ENCODE assay signal across 9 cellular contexts in genomic region chr12:107318554-107318803, GRCh38.
DNase-seq lines count a peak whose midpoint lies in the region; ATAC-seq, FAIRE-seq and TF ChIP-seq lines count a peak whose summit lies in the region.
"Had no signal": no experiment of that assay in that cellular context is flagged by ENCODE, and none has a peak within 500 bp of the region (broad histone marks: within the 10 kb centered on the region; RNA-seq: fewer than 3 reads in every experiment).

No MANE protein-coding gene starts in this region.

- ATAC-seq in SK-N-SH treated with all-trans-retinoic acid at 6 μM for 48 hours, result no peak; the same call in 2 of the 3 replicates

- no peaks in the 10 kb centered on the region for H4K20me1 ChIP-seq in SK-N-SH (ENCODE audit: insufficient read depth)

- in situ Hi-C loops in astrocyte of the spinal cord (cut with HindIII; ENCODE audit: low sequenced_read_pairs), result no loop called here

- 4% methylated on average over 10 of the region's 19 CpGs for WGBS in SK-N-SH (ENCODE audit: low lambda C conversion rate)

- H3K9ac ChIP-seq in SK-N-SH (no peak overlapping the region), kidney (ENCODE audit: low read length in 2 of 2) (no peak overlapping the region), stomach smooth muscle (ENCODE audit: low read length in 2 of 2) (no peak overlapping the region)

- TF ChIP-seq RAD21 in SK-N-SH (IDR thresholded peaks at IDR 0.05; ENCODE audit: low read length), result no peak

- peaks cover 17% of the 10 kb centered on the region; the same call in 1 of the 2 replicates for H3K27me3 ChIP-seq in SK-N-SH (ENCODE audit: insufficient read depth)
- peaks cover 30 to 59% of the 10 kb centered on the region in 2 donors for H3K27me3 ChIP-seq in stomach smooth muscle (ENCODE audit: control insufficient read depth in 1 of 2, insufficient read depth in 2 of 2, low read length in 2 of 2)

- peak overlapping the region; percentile 88 for H3K4me2 ChIP-seq in SK-N-SH

- H2AFZ ChIP-seq in SK-N-SH (ENCODE audit: low read depth), result peak overlapping the region; percentile 81

- no peaks in the 10 kb centered on the region for H3K36me3 ChIP-seq in SK-N-SH (replicated peaks in 1 of 2; ENCODE audit: control insufficient read depth in 1 of 2, insufficient read depth in 2 of 2, low read length in 1 of 2)
- no peaks in the 10 kb centered on the region for H3K36me3 ChIP-seq in kidney (ENCODE audit: control insufficient read depth in 1 of 2, insufficient read depth in 2 of 2, low read length in 2 of 2)
- H3K36me3 ChIP-seq in stomach smooth muscle (ENCODE audit: control insufficient read depth in 2 of 2, insufficient read depth in 2 of 2, low read length in 2 of 2), result no peaks in the 10 kb centered on the region

- intact Hi-C loops in kidney (cut with DNase I), result no loop called here

- H3K4me1 ChIP-seq in SK-N-SH (ENCODE audit: control insufficient read depth in 1 of 2, insufficient read depth in 2 of 2, low read depth in 1 of 2, low read length in 1 of 2) (peaks cover 0 to 24% of the 10 kb centered on the region in 2 experiments; a peak in 1 of 4 replicates), kidney (ENCODE audit: control insufficient read depth in 1 of 2, insufficient read depth in 1 of 2, low read depth in 1 of 2, low read length in 2 of 2) (peaks cover 0 to 16% of the 10 kb centered on the region in 2 donors), stomach smooth muscle (ENCODE audit: control insufficient read depth, insufficient read depth, low read length) (peaks cover 24% of the 10 kb centered on the region)

- POLR2A ChIA-PET in SK-N-SH (lab: Yijun Ruan, JAX), result interaction anchor here (1.9 kb wide), 1 partner anchor 80 kb away, joined by 4 read pairs; no protein-coding TSS in a partner anchor

- H3K27ac ChIP-seq in SK-N-SH (ENCODE audit: low read depth in 2 of 2, low read length in 1 of 2) (no peak overlapping the region), kidney (ENCODE audit: low read depth in 2 of 2, low read length in 2 of 2) (no peak overlapping the region), stomach smooth muscle (ENCODE audit: low read length) (no peak overlapping the region)

- H3K4me3 ChIP-seq in SK-N-SH (ENCODE audit: low read depth in 2 of 2, low read length in 1 of 2), result peak overlapping the region; percentile 46 to 69
- peak overlapping the region; percentile 52 for H3K4me3 ChIP-seq in astrocyte of the spinal cord (ENCODE audit: low read depth, low read length)
- peak overlapping the region; percentile 21 to 62 for H3K4me3 ChIP-seq in kidney (ENCODE audit: low read length in 2 of 2)
- peak overlapping the region; percentile 27 to 49 for H3K4me3 ChIP-seq in stomach smooth muscle (ENCODE audit: low read length in 2 of 2)

- H3K9me3 ChIP-seq in SK-N-SH, result no peaks in the 10 kb centered on the region
- H3K9me3 ChIP-seq in kidney (ENCODE audit: control insufficient read depth in 1 of 2, low read length in 2 of 2), result no peaks in the 10 kb centered on the region
- H3K9me3 ChIP-seq in stomach smooth muscle (ENCODE audit: control insufficient read depth in 2 of 2, low read length in 2 of 2), result peaks cover 0 to 3% of the 10 kb centered on the region in 2 donors

- no peaks in the 10 kb centered on the region for H3F3A ChIP-seq in SK-N-SH (replicated peaks; ENCODE audit: insufficient read depth)

- TF ChIP-seq CTCF in SK-N-SH (IDR thresholded peaks at IDR 0.05) (no peak), astrocyte of the spinal cord (IDR thresholded peaks at IDR 0.05; ENCODE audit: low read depth, low read length) (no peak), kidney (IDR thresholded peaks at IDR 0.05; ENCODE audit: borderline replicate concordance, extremely low read depth, insufficient read depth) (no peak)

- TF ChIP-seq EP300 in SK-N-SH (IDR thresholded peaks at IDR 0.05; ENCODE audit: borderline replicate concordance in 1 of 2, low read depth in 1 of 2, low read length in 1 of 2), result no peak

- CTCF ChIA-PET in SK-N-SH (lab: Yijun Ruan, JAX), result interaction anchor here (0.7 to 7.2 kb wide), 14 partner anchors 13 to 292 kb away, joined by 3 to 52 read pairs (median 4); no protein-coding TSS in a partner anchor

- DNase-seq in SK-N-SH, result no peak
- DNase-seq in astrocyte of the spinal cord (ENCODE audit: low read depth, low spot score), result no peak
- DNase-seq in kidney, result no peak
- no peak for DNase-seq in effector CD4-positive, alpha-beta T cell
- DNase-seq in SK-N-DZ (ENCODE audit: low spot score), result no peak
- DNase-seq in SKM-1 (lab: John Stamatoyannopoulos, UW; ENCODE audit: unreplicated experiment), result no peak

- H3K79me2 ChIP-seq in SK-N-SH (ENCODE audit: insufficient read depth), result no peaks in the 10 kb centered on the region

- no peaks in the 10 kb centered on the region for H3K9me2 ChIP-seq in SK-N-SH

- no peak for FAIRE-seq in kidney (lab: Jason Lieb, UNC)
- FAIRE-seq: A204.1 had no signal

TF ChIP-seq in SK-N-SH, 30 proteins besides CTCF, POLR2A, EP300 and RAD21 (continues in another document):
- TF ChIP-seq, protein P1, sequence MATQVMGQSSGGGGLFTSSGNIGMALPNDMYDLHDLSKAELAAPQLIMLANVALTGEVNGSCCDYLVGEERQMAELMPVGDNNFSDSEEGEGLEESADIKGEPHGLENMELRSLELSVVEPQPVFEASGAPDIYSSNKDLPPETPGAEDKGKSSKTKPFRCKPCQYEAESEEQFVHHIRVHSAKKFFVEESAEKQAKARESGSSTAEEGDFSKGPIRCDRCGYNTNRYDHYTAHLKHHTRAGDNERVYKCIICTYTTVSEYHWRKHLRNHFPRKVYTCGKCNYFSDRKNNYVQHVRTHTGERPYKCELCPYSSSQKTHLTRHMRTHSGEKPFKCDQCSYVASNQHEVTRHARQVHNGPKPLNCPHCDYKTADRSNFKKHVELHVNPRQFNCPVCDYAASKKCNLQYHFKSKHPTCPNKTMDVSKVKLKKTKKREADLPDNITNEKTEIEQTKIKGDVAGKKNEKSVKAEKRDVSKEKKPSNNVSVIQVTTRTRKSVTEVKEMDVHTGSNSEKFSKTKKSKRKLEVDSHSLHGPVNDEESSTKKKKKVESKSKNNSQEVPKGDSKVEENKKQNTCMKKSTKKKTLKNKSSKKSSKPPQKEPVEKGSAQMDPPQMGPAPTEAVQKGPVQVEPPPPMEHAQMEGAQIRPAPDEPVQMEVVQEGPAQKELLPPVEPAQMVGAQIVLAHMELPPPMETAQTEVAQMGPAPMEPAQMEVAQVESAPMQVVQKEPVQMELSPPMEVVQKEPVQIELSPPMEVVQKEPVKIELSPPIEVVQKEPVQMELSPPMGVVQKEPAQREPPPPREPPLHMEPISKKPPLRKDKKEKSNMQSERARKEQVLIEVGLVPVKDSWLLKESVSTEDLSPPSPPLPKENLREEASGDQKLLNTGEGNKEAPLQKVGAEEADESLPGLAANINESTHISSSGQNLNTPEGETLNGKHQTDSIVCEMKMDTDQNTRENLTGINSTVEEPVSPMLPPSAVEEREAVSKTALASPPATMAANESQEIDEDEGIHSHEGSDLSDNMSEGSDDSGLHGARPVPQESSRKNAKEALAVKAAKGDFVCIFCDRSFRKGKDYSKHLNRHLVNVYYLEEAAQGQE (IDR thresholded peaks at IDR 0.05; ENCODE audit: low read depth, low read length), result no peak
- TF ChIP-seq, protein P2, sequence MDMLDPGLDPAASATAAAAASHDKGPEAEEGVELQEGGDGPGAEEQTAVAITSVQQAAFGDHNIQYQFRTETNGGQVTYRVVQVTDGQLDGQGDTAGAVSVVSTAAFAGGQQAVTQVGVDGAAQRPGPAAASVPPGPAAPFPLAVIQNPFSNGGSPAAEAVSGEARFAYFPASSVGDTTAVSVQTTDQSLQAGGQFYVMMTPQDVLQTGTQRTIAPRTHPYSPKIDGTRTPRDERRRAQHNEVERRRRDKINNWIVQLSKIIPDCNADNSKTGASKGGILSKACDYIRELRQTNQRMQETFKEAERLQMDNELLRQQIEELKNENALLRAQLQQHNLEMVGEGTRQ (IDR thresholded peaks at IDR 0.05; ENCODE audit: borderline replicate concordance, low read depth, low read length), result no peak

TF ChIP-seq in SK-N-SH treated with all-trans-retinoic acid at 6 μM for 48 hours, 23 proteins besides CTCF, POLR2A, EP300 and RAD21 (continues in another document):
- TF ChIP-seq, protein P3, sequence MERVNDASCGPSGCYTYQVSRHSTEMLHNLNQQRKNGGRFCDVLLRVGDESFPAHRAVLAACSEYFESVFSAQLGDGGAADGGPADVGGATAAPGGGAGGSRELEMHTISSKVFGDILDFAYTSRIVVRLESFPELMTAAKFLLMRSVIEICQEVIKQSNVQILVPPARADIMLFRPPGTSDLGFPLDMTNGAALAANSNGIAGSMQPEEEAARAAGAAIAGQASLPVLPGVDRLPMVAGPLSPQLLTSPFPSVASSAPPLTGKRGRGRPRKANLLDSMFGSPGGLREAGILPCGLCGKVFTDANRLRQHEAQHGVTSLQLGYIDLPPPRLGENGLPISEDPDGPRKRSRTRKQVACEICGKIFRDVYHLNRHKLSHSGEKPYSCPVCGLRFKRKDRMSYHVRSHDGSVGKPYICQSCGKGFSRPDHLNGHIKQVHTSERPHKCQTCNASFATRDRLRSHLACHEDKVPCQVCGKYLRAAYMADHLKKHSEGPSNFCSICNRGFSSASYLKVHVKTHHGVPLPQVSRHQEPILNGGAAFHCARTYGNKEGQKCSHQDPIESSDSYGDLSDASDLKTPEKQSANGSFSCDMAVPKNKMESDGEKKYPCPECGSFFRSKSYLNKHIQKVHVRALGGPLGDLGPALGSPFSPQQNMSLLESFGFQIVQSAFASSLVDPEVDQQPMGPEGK (CRISPR knock-in tag; IDR thresholded peaks at IDR 0.05; ENCODE audit: borderline replicate concordance), result no peak
- TF ChIP-seq, protein P4, sequence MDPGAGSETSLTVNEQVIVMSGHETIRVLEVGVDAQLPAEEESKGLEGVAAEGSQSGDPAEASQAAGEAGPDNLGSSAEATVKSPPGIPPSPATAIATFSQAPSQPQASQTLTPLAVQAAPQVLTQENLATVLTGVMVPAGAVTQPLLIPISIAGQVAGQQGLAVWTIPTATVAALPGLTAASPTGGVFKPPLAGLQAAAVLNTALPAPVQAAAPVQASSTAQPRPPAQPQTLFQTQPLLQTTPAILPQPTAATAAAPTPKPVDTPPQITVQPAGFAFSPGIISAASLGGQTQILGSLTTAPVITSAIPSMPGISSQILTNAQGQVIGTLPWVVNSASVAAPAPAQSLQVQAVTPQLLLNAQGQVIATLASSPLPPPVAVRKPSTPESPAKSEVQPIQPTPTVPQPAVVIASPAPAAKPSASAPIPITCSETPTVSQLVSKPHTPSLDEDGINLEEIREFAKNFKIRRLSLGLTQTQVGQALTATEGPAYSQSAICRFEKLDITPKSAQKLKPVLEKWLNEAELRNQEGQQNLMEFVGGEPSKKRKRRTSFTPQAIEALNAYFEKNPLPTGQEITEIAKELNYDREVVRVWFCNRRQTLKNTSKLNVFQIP (CRISPR knock-in tag; IDR thresholded peaks at IDR 0.05; ENCODE audit: borderline replicate concordance, low read depth), result no peak
- no peak for TF ChIP-seq CSDC2 (CRISPR knock-in tag; IDR thresholded peaks at IDR 0.05)
